Comparison of ENCODE assay signal across 21 cellular contexts in genomic region chr4:23332266-23332665, GRCh38.
DNase-seq lines count a peak whose midpoint lies in the region; ATAC-seq and TF ChIP-seq lines count a peak whose summit lies in the region.
"Had no signal": no experiment of that assay in that cellular context is flagged by ENCODE, and none has a peak within 500 bp of the region (broad histone marks: within the 10 kb centered on the region; RNA-seq: fewer than 3 reads in every experiment).

No MANE protein-coding gene starts in this region.

- intact Hi-C loops in CD8-positive, alpha-beta T cell (cut with DNase I, micrococcal nuclease) = loop anchor here in 1 of 2 experiments (5.0 kb wide), 1 partner anchor 40 kb away; no protein-coding TSS in a partner anchor

- no peak for ATAC-seq in CD4-positive, CD25-positive, alpha-beta regulatory T cell (ENCODE audit: low read depth in 2 of 2)
- no peak for ATAC-seq in CD8-positive, alpha-beta T cell
- ATAC-seq: GM12878, K562 had no signal

- H3K9me3 Mint-ChIP-seq in CD4-positive, CD25-positive, alpha-beta regulatory T cell = peaks cover 0 to 5% (median 0%) of the 10 kb centered on the region in 7 donors
- no peaks in the 10 kb centered on the region for H3K9me3 Mint-ChIP-seq in CD8-positive, alpha-beta T cell

- peaks cover 10% of the 10 kb centered on the region for H3K4me1 ChIP-seq in CD4-positive, CD25-positive, alpha-beta regulatory T cell (ENCODE audit: control insufficient read depth, insufficient read depth, low read length, poor library complexity, severe bottlenecking)
- peaks cover 27% of the 10 kb centered on the region for H3K4me1 ChIP-seq in CD8-positive, alpha-beta T cell (ENCODE audit: insufficient read depth, low read length)
- H3K4me1 ChIP-seq in HAP-1 = no peaks in the 10 kb centered on the region; the same call in none of the 2 replicates

- CTCF ChIA-PET in CD8-positive, alpha-beta T cell (lab: Charles Lee) = no interaction called here

- peak overlapping the region in 2 of 3 donors; percentile 85 to 86 for H3K27ac Mint-ChIP-seq in CD4-positive, CD25-positive, alpha-beta regulatory T cell
- peak overlapping the region; percentile 62 for H3K27ac Mint-ChIP-seq in CD8-positive, alpha-beta T cell
- H3K27ac Mint-ChIP-seq: HFFc6 had no signal

- no peak overlapping the region for H3K4me3 ChIP-seq in CD4-positive, CD25-positive, alpha-beta regulatory T cell (ENCODE audit: low read depth, low read length)
- H3K4me3 ChIP-seq in CD8-positive, alpha-beta T cell (ENCODE audit: low read depth, low read length) = no peak overlapping the region
- no peak overlapping the region for H3K4me3 ChIP-seq in epithelial cell of proximal tubule (ENCODE audit: low read depth, low read length)
- H3K4me3 ChIP-seq in HAP-1 = no peak overlapping the region
- H3K4me3 ChIP-seq: GM12878, K562, SK-N-MC had no signal

- peaks cover 15 to 41% (median 22%) of the 10 kb centered on the region in 4 donors for H3K4me1 Mint-ChIP-seq in CD4-positive, CD25-positive, alpha-beta regulatory T cell
- H3K4me1 Mint-ChIP-seq in CD8-positive, alpha-beta T cell (ENCODE audit: low read depth) = peaks cover 29% of the 10 kb centered on the region

- no peaks in the 10 kb centered on the region for H3K9me3 ChIP-seq in CD4-positive, CD25-positive, alpha-beta regulatory T cell (ENCODE audit: control insufficient read depth in 2 of 2, low read length in 2 of 2)
- H3K9me3 ChIP-seq in CD8-positive, alpha-beta T cell (ENCODE audit: low read length) = no peaks in the 10 kb centered on the region
- no peaks in the 10 kb centered on the region for H3K9me3 ChIP-seq in HAP-1

- DNase-seq in CD4-positive, CD25-positive, alpha-beta regulatory T cell = no peak
- no peak for DNase-seq in CD8-positive, alpha-beta T cell
- DNase-seq in epithelial cell of proximal tubule (ENCODE audit: low read depth) (peak; percentile 65), non-pigmented ciliary epithelial cell (ENCODE audit: low read depth) (peak; percentile 8), NCI-H2107 (lab: John Stamatoyannopoulos, UW) (no peak), GM13976 (ENCODE audit: low spot score) (no peak), HAP-1 (ENCODE audit: low spot score in 2 of 2) (no peak)
- DNase-seq: AML-193, DMS53, EL, HFFc6, NCI-H1105, NCI-H1694, NCI-H2081 treated with DMSO at 0.1 percent for 48 hours, NCI-H2227 treated with DMSO at 0.1 percent for 48 hours, NCI-H524, NCI-H82, SHP77 had no signal

- no peaks in the 10 kb centered on the region for H3K27me3 ChIP-seq in CD4-positive, CD25-positive, alpha-beta regulatory T cell (ENCODE audit: control insufficient read depth, insufficient read depth, low read length)
- no peaks in the 10 kb centered on the region for H3K27me3 ChIP-seq in CD8-positive, alpha-beta T cell (ENCODE audit: insufficient read depth, low read length)
- no peaks in the 10 kb centered on the region; the same call in 1 of the 2 replicates for H3K27me3 ChIP-seq in HAP-1 (ENCODE audit: low read depth)

- no peak overlapping the region for H3K4me3 Mint-ChIP-seq in CD4-positive, CD25-positive, alpha-beta regulatory T cell
- H3K4me3 Mint-ChIP-seq in CD8-positive, alpha-beta T cell = no peak overlapping the region
- H3K4me3 Mint-ChIP-seq: HFFc6 had no signal

- no peak for TF ChIP-seq CTCF in CD8-positive, alpha-beta T cell (IDR thresholded peaks at IDR 0.05)
- TF ChIP-seq CTCF in epithelial cell of proximal tubule (conservative IDR thresholded peaks at IDR 0.05; ENCODE audit: low read depth, low read length) (no peak), GM13976 (IDR thresholded peaks at IDR 0.05; ENCODE audit: borderline replicate concordance, control extremely low read depth, extremely low read depth, insufficient read depth, missing control alignments) (no peak)

- H3K27me3 Mint-ChIP-seq in CD4-positive, CD25-positive, alpha-beta regulatory T cell = no peaks in the 10 kb centered on the region
- no peaks in the 10 kb centered on the region for H3K27me3 Mint-ChIP-seq in CD8-positive, alpha-beta T cell (ENCODE audit: low read depth)

- POLR2A ChIA-PET in CD8-positive, alpha-beta T cell (lab: Charles Lee) = no interaction called here

- H3K36me3 Mint-ChIP-seq in CD4-positive, CD25-positive, alpha-beta regulatory T cell = no peaks in the 10 kb centered on the region
- H3K36me3 Mint-ChIP-seq in CD8-positive, alpha-beta T cell = no peaks in the 10 kb centered on the region

- no peaks in the 10 kb centered on the region for H3K36me3 ChIP-seq in CD4-positive, CD25-positive, alpha-beta regulatory T cell (ENCODE audit: control insufficient read depth, insufficient read depth, low read length)
- no peaks in the 10 kb centered on the region for H3K36me3 ChIP-seq in CD8-positive, alpha-beta T cell (ENCODE audit: insufficient read depth, low read length)
- H3K36me3 ChIP-seq in HAP-1 (replicated peaks) = no peaks in the 10 kb centered on the region

- in situ Hi-C loops in GM13976 (cut with MboI; ENCODE audit: low sequenced_read_pairs, unreplicated experiment) = no loop called here
- in situ Hi-C loops in HAP-1 (cut with MboI; ENCODE audit: low sequenced_read_pairs) = no loop called here

- no peak overlapping the region for H3K27ac ChIP-seq in CD4-positive, CD25-positive, alpha-beta regulatory T cell (ENCODE audit: insufficient read depth, low read length, poor library complexity, severe bottlenecking)
- no peak overlapping the region for H3K27ac ChIP-seq in CD8-positive, alpha-beta T cell (ENCODE audit: low read depth, low read length)
- H3K27ac ChIP-seq: SK-N-MC had no signal

Comparison
In these comparisons a context has a peak if more than half of its experiments do, and no peak if none do; other contexts are left out.
1. DNase-seq: peak in epithelial cell of proximal tubule (single experiment) and non-pigmented ciliary epithelial cell (single experiment); none in CD4-positive, CD25-positive, alpha-beta regulatory T cell (0 of 3), CD8-positive, alpha-beta T cell (0 of 7), NCI-H2107 (single experiment), GM13976 (single experiment) and HAP-1 (0 of 2).